In the genomic region with DNA sequence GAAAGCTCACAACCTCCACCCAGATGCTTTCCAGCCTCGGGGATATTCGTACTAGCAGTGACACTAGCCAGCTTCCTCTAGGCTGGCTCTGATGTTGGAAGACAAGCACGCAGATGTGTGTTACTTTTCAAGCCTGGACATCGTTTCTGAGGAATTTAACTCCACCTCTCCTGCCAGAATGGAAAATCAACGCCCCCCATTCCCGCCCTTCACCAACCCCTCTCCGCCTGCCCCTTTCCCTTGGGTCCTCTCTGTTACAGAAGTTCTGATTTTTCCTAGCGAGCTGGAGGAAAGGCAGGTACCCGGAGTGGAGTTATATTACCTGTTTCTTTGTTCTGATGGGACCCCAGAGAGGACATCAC, we compare ENCODE assay signal across 9 cellular contexts. TPM values are rescaled to one million over a fixed set of nuclear protein-coding genes. Genes with fewer than 3 reads are reported as not detected.
DNase-seq lines count a peak whose midpoint lies in the region; ATAC-seq, FAIRE-seq and TF ChIP-seq lines count a peak whose summit lies in the region.
"Had no signal": no experiment of that assay in that cellular context is flagged by ENCODE, and none has a peak within 500 bp of the region (broad histone marks: within the 10 kb centered on the region; RNA-seq: fewer than 3 reads in every experiment).

No MANE protein-coding gene starts in this region.

- H3K27ac ChIP-seq in A673 (ENCODE audit: low read depth, low read length, poor library complexity, severe bottlenecking) (peak overlapping the region; percentile 74), neural progenitor cell (no peak overlapping the region)

- peaks cover 3% of the 10 kb centered on the region for H3F3A ChIP-seq in neural progenitor cell (ENCODE audit: low read depth)

- CTCF ChIA-PET in A673 (lab: Charles Lee): interaction anchor here (0.9 kb wide), 1 partner anchor 29 kb away, joined by 3 read pairs; no protein-coding TSS in a partner anchor
- CTCF ChIA-PET in activated naive CD4-positive, alpha-beta T cell treated with anti-CD3 and anti-CD28 coated beads, Interleukin-2, amount 10 ng/mL, durations not matched to agents 7 days and 5 days (lab: Charles Lee): interaction anchor here (1.0 to 2.4 kb wide), 2 partner anchors 28 to 31 kb away, joined by 3 to 12 read pairs; no protein-coding TSS in a partner anchor

- H3K9me3 Mint-ChIP-seq in activated naive CD4-positive, alpha-beta T cell treated with anti-CD3 and anti-CD28 coated beads, Interleukin-2, amount 10 ng/mL, durations not matched to agents 7 days and 5 days: no peaks in the 10 kb centered on the region
- peaks cover 4% of the 10 kb centered on the region for H3K9me3 Mint-ChIP-seq in neural progenitor cell

- peaks cover 24% of the 10 kb centered on the region for H3K36me3 Mint-ChIP-seq in activated naive CD4-positive, alpha-beta T cell treated with anti-CD3 and anti-CD28 coated beads, Interleukin-2, amount 10 ng/mL, durations not matched to agents 7 days and 5 days
- peaks cover 20% of the 10 kb centered on the region for H3K36me3 Mint-ChIP-seq in neural progenitor cell

- BruUV-seq in A673 (replicated peaks; lab: Mats Ljungman, UMichigan): TSS peak; percentile 61

- peaks cover 7% of the 10 kb centered on the region for H3K79me2 ChIP-seq in neural progenitor cell (ENCODE audit: low read depth)

- intact Hi-C loops in A673 (cut with micrococcal nuclease; ENCODE audit: unreplicated experiment): loop anchor here (5.0 kb wide), 1 partner anchor 45 kb away; the partner anchor contains the start of gene PAIP1

- peak overlapping the region; percentile 96 for H2AFZ ChIP-seq in neural progenitor cell (replicated peaks)

- H3K27me3 Mint-ChIP-seq in activated naive CD4-positive, alpha-beta T cell treated with anti-CD3 and anti-CD28 coated beads, Interleukin-2, amount 10 ng/mL, durations not matched to agents 7 days and 5 days: no peaks in the 10 kb centered on the region
- H3K27me3 Mint-ChIP-seq in neural progenitor cell (ENCODE audit: insufficient read depth, low read depth): peaks cover 4% of the 10 kb centered on the region

- H3K9ac ChIP-seq in neural progenitor cell: peak overlapping the region; percentile 40

- H3K36me3 ChIP-seq in A673 (ENCODE audit: insufficient read depth, low read length, poor library complexity, severe bottlenecking) (no peaks in the 10 kb centered on the region), neural progenitor cell (no peaks in the 10 kb centered on the region)

- POLR2A ChIA-PET in A673 (lab: Charles Lee; ENCODE audit: low non-redundant PET): no interaction called here

- H3K4me2 ChIP-seq in neural progenitor cell: peak overlapping the region; percentile 87

- no peaks in the 10 kb centered on the region for H4K20me1 ChIP-seq in neural progenitor cell (ENCODE audit: low read depth)

- no peaks in the 10 kb centered on the region for H3K27me3 ChIP-seq in A673 (replicated peaks; ENCODE audit: insufficient read depth, low read depth, low read length, poor library complexity)
- peaks cover 14% of the 10 kb centered on the region for H3K27me3 ChIP-seq in neural progenitor cell

- TF ChIP-seq CTCF in A673 (conservative IDR thresholded peaks at IDR 0.05; ENCODE audit: low read depth, low read length): no peak
- TF ChIP-seq CTCF in GM12875 (IDR thresholded peaks at IDR 0.05; ENCODE audit: borderline replicate concordance, insufficient read depth, low read depth, low read length): no peak
- TF ChIP-seq CTCF in neural progenitor cell (IDR thresholded peaks at IDR 0.05): no peak

- no peak for FAIRE-seq in frontal cortex (lab: Jason Lieb, UNC)

- H3K4me1 Mint-ChIP-seq in activated naive CD4-positive, alpha-beta T cell treated with anti-CD3 and anti-CD28 coated beads, Interleukin-2, amount 10 ng/mL, durations not matched to agents 7 days and 5 days: peaks cover 45% of the 10 kb centered on the region
- peaks cover 34% of the 10 kb centered on the region for H3K4me1 Mint-ChIP-seq in neural progenitor cell

- H3K4me3 ChIP-seq in A673 (ENCODE audit: low read depth, low read length, poor library complexity, severe bottlenecking) (peak overlapping the region; percentile 57), GM12875 (ENCODE audit: low read depth, low read length) (peak overlapping the region; percentile 91), neural progenitor cell (peak overlapping the region; percentile 60)

- DNase-seq in A673 (ENCODE audit: low spot score): peak; percentile 72
- DNase-seq in NCI-H748 treated with DMSO at 0.1 percent for 48 hours (lab: John Stamatoyannopoulos, UW): peak; percentile 93
- peak; percentile 30 for DNase-seq in activated naive CD4-positive, alpha-beta T cell treated with anti-CD3 and anti-CD28 coated beads, Interleukin-2, amount 10 ng/mL, durations not matched to agents 7 days and 5 days
- peak; percentile 17 to 20 for DNase-seq in frontal cortex (ENCODE audit: low spot score in 2 of 2)
- peak; percentile 56 for DNase-seq in neural progenitor cell (ENCODE audit: low spot score)
- no peak for DNase-seq in HPDE6-E6E7 (ENCODE audit: extremely low spot score)

- peak; percentile 25 for ATAC-seq in HG03378 (IDR thresholded peaks at IDR 0.05; ENCODE audit: unreplicated experiment)
- ATAC-seq: HCT116 had no signal

- H3K4me1 ChIP-seq in A673 (ENCODE audit: insufficient read depth, low read length, poor library complexity, severe bottlenecking) (peaks cover 11% of the 10 kb centered on the region), neural progenitor cell (peaks cover 9% of the 10 kb centered on the region)

- H3K9me3 ChIP-seq in A673 (ENCODE audit: low read depth, low read length, poor library complexity, severe bottlenecking) (no peaks in the 10 kb centered on the region), neural progenitor cell (ENCODE audit: low read depth) (no peaks in the 10 kb centered on the region)

- peak overlapping the region; percentile 89 for H3K27ac Mint-ChIP-seq in activated naive CD4-positive, alpha-beta T cell treated with anti-CD3 and anti-CD28 coated beads, Interleukin-2, amount 10 ng/mL, durations not matched to agents 7 days and 5 days
- peak overlapping the region; percentile 90 for H3K27ac Mint-ChIP-seq in neural progenitor cell

- peak overlapping the region; percentile 87 for H3K4me3 Mint-ChIP-seq in activated naive CD4-positive, alpha-beta T cell treated with anti-CD3 and anti-CD28 coated beads, Interleukin-2, amount 10 ng/mL, durations not matched to agents 7 days and 5 days
- peak overlapping the region; percentile 90 for H3K4me3 Mint-ChIP-seq in neural progenitor cell

RNA-seq across cellular contexts. Expression of gene NNT, which starts 0.5 kb away (rescaled TPM):
- 65.4 and 71.6 TPM in 2 replicates for total RNA-seq in A673 (2021)
- 176 TPM for total RNA-seq in frontal cortex
- total RNA-seq in neural progenitor cell (ENCODE audit: low replicate concordance): 24.3 and 56.3 TPM in 2 replicates

RNA-seq across cellular contexts. Expression of gene PAIP1, which starts 45.6 kb away (rescaled TPM):
- total RNA-seq in A673 (2021) (113 and 118 TPM in 2 replicates), frontal cortex (221 TPM), neural progenitor cell (ENCODE audit: low replicate concordance) (151 and 213 TPM in 2 replicates)
